ENCODE assay signal across 18 cellular contexts in the genomic region with DNA sequence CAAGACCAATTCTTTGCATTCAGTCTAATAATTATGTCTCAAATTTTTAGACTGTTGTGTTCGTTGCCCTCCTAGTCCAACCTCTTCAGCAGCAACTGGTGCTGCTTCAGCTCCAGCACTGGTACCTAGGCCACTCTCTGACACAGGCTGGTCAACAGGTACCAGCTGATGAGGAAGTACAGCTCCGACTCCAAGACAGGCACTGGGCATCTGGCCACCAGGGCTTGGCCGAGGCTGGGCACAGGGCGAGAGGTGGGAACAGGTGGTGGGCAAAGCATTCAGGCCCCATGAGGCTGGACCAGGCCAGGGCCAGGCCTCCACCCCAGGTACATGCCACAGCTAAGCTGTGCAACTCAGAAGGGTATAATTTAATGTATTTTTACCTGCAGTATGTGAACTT.
"Had no signal": no experiment of that assay in that cellular context is flagged by ENCODE, and none has a peak within 500 bp of the region (broad histone marks: within the 10 kb centered on the region; RNA-seq: fewer than 3 reads in every experiment).

No MANE protein-coding gene starts in this region.

- H3K36me3 ChIP-seq: left ventricle myocardium inferior, neutrophil, sigmoid colon, tibial artery had no signal

- H3K79me2 ChIP-seq: parathyroid adenoma had no signal

- H3K27ac ChIP-seq: left ventricle myocardium inferior, neutrophil, parathyroid adenoma, sigmoid colon, tibial artery had no signal

- DNase-seq: activated CD4-positive, alpha-beta T cell treated with anti-CD3 and anti-CD28 coated beads, Interleukin-2, amount 10 ng/mL, durations not matched to agents 24 days and 14 days; activated CD8-positive, alpha-beta T cell treated with anti-CD3 and anti-CD28 coated beads for 36 hours; activated naive CD4-positive, alpha-beta T cell treated with anti-CD3 and anti-CD28 coated beads for 36 hours; activated T-cell treated with anti-CD3 and anti-CD28 coated beads, Interleukin-2, amount 50 U/mL, for 1 hour; caudate nucleus; hypothalamus; left ventricle myocardium inferior; mesenchymal stem cell; sigmoid colon; stimulated activated naive CD4-positive, alpha-beta T cell; substantia nigra; T-cell; T-helper 9 cell; tibial artery had no signal

- H2AFZ ChIP-seq: parathyroid adenoma had no signal

- ATAC-seq: activated CD8-positive, alpha-beta T cell treated with anti-CD3 and anti-CD28 coated beads for 36 hours; activated T-helper 17 cell treated with anti-CD3 and anti-CD28 coated beads, Interleukin-2, amount 50 U/mL, for 72 hours; natural killer cell treated with Interleukin-12 subunit alpha and Interleukin-12 subunit beta and Interleukin-15 and Interleukin-18, amount 100 ng/mL, for 72 hours; T-cell had no signal

- H3K9me3 ChIP-seq: neutrophil, sigmoid colon had no signal

- H3K9ac ChIP-seq: parathyroid adenoma had no signal

- H3K4me3 ChIP-seq: left ventricle myocardium inferior, sigmoid colon, tibial artery had no signal

- H3K27me3 ChIP-seq: neutrophil, sigmoid colon, tibial artery had no signal

- H3K4me1 ChIP-seq: left ventricle myocardium inferior, parathyroid adenoma, sigmoid colon had no signal
